In the genomic region with DNA sequence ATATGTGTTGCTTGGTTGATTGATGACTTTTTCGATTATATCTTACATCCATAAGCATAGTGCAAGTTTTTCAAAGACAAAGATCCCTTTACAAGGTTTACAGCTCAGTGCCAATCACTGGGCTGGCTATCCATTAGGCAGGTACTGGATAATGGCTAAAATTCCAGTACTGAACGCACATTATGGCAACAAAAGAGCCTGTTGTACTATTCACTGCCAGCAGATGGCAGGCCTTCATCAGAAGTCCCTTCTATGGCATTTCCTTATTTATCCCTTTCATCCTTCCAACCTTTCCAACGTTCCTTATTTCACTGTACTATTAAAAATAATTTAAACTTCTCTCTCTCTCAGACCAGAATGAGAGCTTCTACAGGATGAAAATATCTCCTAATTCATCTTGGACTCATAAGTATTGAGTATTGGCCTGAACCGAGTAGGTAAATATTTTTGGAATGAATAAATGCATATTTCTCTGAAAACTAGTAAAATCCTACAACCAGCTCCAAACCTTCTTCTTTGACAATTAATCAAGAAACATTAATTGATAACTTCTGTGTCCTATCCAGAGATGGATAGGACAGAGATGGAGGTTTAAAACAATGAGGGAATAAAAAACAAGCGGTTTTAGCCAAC, we compare ENCODE assay signal across 8 cellular contexts. TPM values are rescaled to one million over a fixed set of nuclear protein-coding genes. Genes with fewer than 3 reads are reported as not detected.
DNase-seq lines count a peak whose midpoint lies in the region; ATAC-seq and TF ChIP-seq lines count a peak whose summit lies in the region.

No MANE protein-coding gene starts in this region.

- no peaks in the 10 kb centered on the region for H3K36me3 ChIP-seq in PC-9 (ENCODE audit: low read depth)

- no peaks in the 10 kb centered on the region for H3F3A ChIP-seq in PC-9 (ENCODE audit: insufficient read depth, low read depth)

- intact Hi-C loops in PC-9 (cut with micrococcal nuclease; ENCODE audit: unreplicated experiment): loop anchor here (1.0 to 5.0 kb wide), 2 partner anchors 56 to 425 kb away; no protein-coding TSS in a partner anchor

- BruUV-seq in PC-9 (replicated peaks; lab: Mats Ljungman, UMichigan): no TSS peak

- H3K27me3 ChIP-seq in PC-9 (ENCODE audit: insufficient read depth, low read depth): no peaks in the 10 kb centered on the region

- no peaks in the 10 kb centered on the region for H3K9me3 ChIP-seq in PC-9 (ENCODE audit: insufficient read depth, low read depth)

- DNase-seq in D341Med (ENCODE audit: low spot score) (peak; percentile 67), HT1080 (ENCODE audit: low read depth) (peak; percentile 64), PC-9 (peak in 1 of 2 experiments; percentile 56), germinal center (ENCODE audit: low spot score) (peak; percentile 69), pons (ENCODE audit: low spot score) (peak; percentile 76)
- DNase-seq in activated gamma-delta T cell treated with anti-CD3 and anti-CD28 coated beads, Interleukin-2, amount 50 U/mL, for 16 hours (ENCODE audit: low read depth): peak; percentile 9

- ATAC-seq in GM21390 (IDR thresholded peaks at IDR 0.05; ENCODE audit: unreplicated experiment): no peak
- no peak for ATAC-seq in HG03045 (IDR thresholded peaks at IDR 0.05; ENCODE audit: unreplicated experiment)

- POLR2A ChIA-PET in PC-9 (lab: Charles Lee; ENCODE audit: unreplicated experiment): no interaction called here

- H3K79me2 ChIP-seq in PC-9 (ENCODE audit: low read depth): no peaks in the 10 kb centered on the region

- H4K20me1 ChIP-seq in PC-9 (ENCODE audit: insufficient read depth): no peaks in the 10 kb centered on the region

- no peaks in the 10 kb centered on the region for H3K9me2 ChIP-seq in PC-9 (ENCODE audit: insufficient read depth)

- TF ChIP-seq CTCF in PC-9 (conservative IDR thresholded peaks at IDR 0.05): peak; percentile 92

- H3K4me3 ChIP-seq in PC-9: no peak overlapping the region

- H3K4me2 ChIP-seq in PC-9: no peak overlapping the region

- no peak overlapping the region for H2AFZ ChIP-seq in PC-9

- H3K4me1 ChIP-seq in PC-9 (replicated peaks; ENCODE audit: insufficient read depth): no peaks in the 10 kb centered on the region

- CTCF ChIA-PET in PC-9 (lab: Charles Lee): interaction anchor here (0.6 to 0.7 kb wide), 3 partner anchors 96 to 416 kb away, joined by 3 to 6 read pairs (median 4); no protein-coding TSS in a partner anchor

- no peak overlapping the region for H3K27ac ChIP-seq in PC-9

RNA-seq across cellular contexts. Expression of a gene that starts 6.7 kb away (rescaled TPM):
- not detected in 2 replicates for total RNA-seq in HT1080 (2014; rRNA removed; shearing (Covaris generic))
- not detected in 2 replicates for polyA plus RNA-seq in HT1080 (2015; cell fraction: cytosol; rRNA removed)
- polyA plus RNA-seq in HT1080 (2015; cell fraction: nucleus; rRNA removed): not detected in 2 replicates
- total RNA-seq in PC-9 (2021): 0.35 TPM in 1 of 2 replicates, not detected in the other

RNA-seq across cellular contexts. Expression of a gene that starts 44.3 kb away (rescaled TPM):
- 6.1 and 10.4 TPM in 2 replicates for total RNA-seq in HT1080 (2014; rRNA removed; shearing (Covaris generic))
- 6.8 and 8.1 TPM in 2 replicates for polyA plus RNA-seq in HT1080 (2015; cell fraction: cytosol; rRNA removed)
- polyA plus RNA-seq in HT1080 (2015; cell fraction: nucleus; rRNA removed): 30.5 and 35.1 TPM in 2 replicates
- 23.8 and 25.1 TPM in 2 replicates for total RNA-seq in PC-9 (2021)
